17 cellular contexts compared by ENCODE assay signal in genomic region chr20:10984899-10985298, GRCh38.
DNase-seq lines count a peak whose midpoint lies in the region; ATAC-seq and TF ChIP-seq lines count a peak whose summit lies in the region.
"Had no signal": no experiment of that assay in that cellular context is flagged by ENCODE, and none has a peak within 500 bp of the region (broad histone marks: within the 10 kb centered on the region; RNA-seq: fewer than 3 reads in every experiment).

No MANE protein-coding gene starts in this region.

- in situ Hi-C loops in gastrocnemius medialis (cut with MboI; ENCODE audit: low sequenced_read_pairs in 4 of 4): no loop called here

- H3K4me3 ChIP-seq in gastrocnemius medialis: no peak overlapping the region
- no peak overlapping the region for H3K4me3 ChIP-seq in aorta (ENCODE audit: low read length in 2 of 2)

- H3K27ac ChIP-seq in gastrocnemius medialis: peak overlapping the region; percentile 29 to 89 (median 66)
- peak overlapping the region in 1 of 2 donors; percentile 30 for H3K27ac ChIP-seq in aorta (ENCODE audit: low read depth in 1 of 2, low read length in 2 of 2)
- H3K27ac ChIP-seq: parathyroid adenoma had no signal

- DNase-seq in DMS53 treated with DMSO at 0.1 percent for 48 hours (lab: John Stamatoyannopoulos, UW; ENCODE audit: unreplicated experiment) (peak; percentile 77), NCI-H69 (lab: John Stamatoyannopoulos, UW) (peak; percentile 60), iris pigment epithelial cell (ENCODE audit: low read depth) (peak; percentile 21), gastrocnemius medialis (no peak), aorta (no peak), NCI-H2107 treated with DMSO at 0.1 percent for 48 hours (lab: John Stamatoyannopoulos, UW; ENCODE audit: unreplicated experiment) (no peak), RPMI8226 (no peak)
- DNase-seq: activated naive CD4-positive, alpha-beta T cell treated with anti-CD3 and anti-CD28 coated beads for 36 hours; CD4-positive, CD25-positive, alpha-beta regulatory T cell; effector CD4-positive, alpha-beta T cell; KG1; NCI-H1436; NCI-H526 treated with DMSO at 0.1 percent for 48 hours; stimulated activated CD4-positive, alpha-beta T cell treated with anti-CD3 and anti-CD28 coated beads, Interleukin-12 subunit alpha, Interleukin-12 subunit beta, amount 100 ng/mL, for 4 hours; T-helper 17 cell had no signal

- no peaks in the 10 kb centered on the region for H3K27me3 ChIP-seq in gastrocnemius medialis
- no peaks in the 10 kb centered on the region for H3K27me3 ChIP-seq in aorta (ENCODE audit: control insufficient read depth in 1 of 2, insufficient read depth in 2 of 2, low read length in 1 of 2)
- H3K27me3 ChIP-seq: foreskin keratinocyte had no signal

- TF ChIP-seq CTCF in gastrocnemius medialis (IDR thresholded peaks at IDR 0.05 in 4 of 5, conservative IDR thresholded peaks at IDR 0.05 in 1 of 5): no peak

- intact Hi-C loops in gastrocnemius medialis (cut with DNase I; ENCODE audit: low total_unique reads) (no loop called here), aorta (cut with DNase I) (loop anchor here (5.0 kb wide), 2 partner anchors 58 to 308 kb away; no protein-coding TSS in a partner anchor)

- ATAC-seq in gastrocnemius medialis (no peak), aorta (ENCODE audit: low FRiP score) (no peak)
- ATAC-seq: T-helper 17 cell had no signal

- H3K36me3 ChIP-seq in gastrocnemius medialis: no peaks in the 10 kb centered on the region
- no peaks in the 10 kb centered on the region for H3K36me3 ChIP-seq in aorta (ENCODE audit: control insufficient read depth in 1 of 2, insufficient read depth in 2 of 2, low read length in 1 of 2)

- WGBS in aorta, 2 donors: 26 to 31% methylated on average over 7 of the region's 7 CpGs

- no peaks in the 10 kb centered on the region for H3K9me3 ChIP-seq in gastrocnemius medialis
- H3K9me3 ChIP-seq in aorta (ENCODE audit: control insufficient read depth, low read length): no peaks in the 10 kb centered on the region

- no peak for TF ChIP-seq POLR2A in gastrocnemius medialis (IDR thresholded peaks at IDR 0.05)

- H3K4me1 ChIP-seq in gastrocnemius medialis (peaks cover 40 to 51% of the 10 kb centered on the region in 2 donors), aorta (ENCODE audit: control insufficient read depth in 1 of 2, insufficient read depth in 2 of 2, low read length in 2 of 2) (peaks cover 8% of the 10 kb centered on the region in 2 donors)
- H3K4me1 ChIP-seq: parathyroid adenoma had no signal

Comparison
In these comparisons a context has a peak if more than half of its experiments do, and no peak if none do; other contexts are left out.
1. DNase-seq: peak in DMS53 treated with DMSO at 0.1 percent for 48 hours (single experiment), NCI-H69 (single experiment) and iris pigment epithelial cell (single experiment); none in gastrocnemius medialis (0 of 2), aorta (0 of 2), NCI-H2107 treated with DMSO at 0.1 percent for 48 hours (single experiment) and RPMI8226 (single experiment).